ENCODE assay signal across 8 cellular contexts in the genomic region with DNA sequence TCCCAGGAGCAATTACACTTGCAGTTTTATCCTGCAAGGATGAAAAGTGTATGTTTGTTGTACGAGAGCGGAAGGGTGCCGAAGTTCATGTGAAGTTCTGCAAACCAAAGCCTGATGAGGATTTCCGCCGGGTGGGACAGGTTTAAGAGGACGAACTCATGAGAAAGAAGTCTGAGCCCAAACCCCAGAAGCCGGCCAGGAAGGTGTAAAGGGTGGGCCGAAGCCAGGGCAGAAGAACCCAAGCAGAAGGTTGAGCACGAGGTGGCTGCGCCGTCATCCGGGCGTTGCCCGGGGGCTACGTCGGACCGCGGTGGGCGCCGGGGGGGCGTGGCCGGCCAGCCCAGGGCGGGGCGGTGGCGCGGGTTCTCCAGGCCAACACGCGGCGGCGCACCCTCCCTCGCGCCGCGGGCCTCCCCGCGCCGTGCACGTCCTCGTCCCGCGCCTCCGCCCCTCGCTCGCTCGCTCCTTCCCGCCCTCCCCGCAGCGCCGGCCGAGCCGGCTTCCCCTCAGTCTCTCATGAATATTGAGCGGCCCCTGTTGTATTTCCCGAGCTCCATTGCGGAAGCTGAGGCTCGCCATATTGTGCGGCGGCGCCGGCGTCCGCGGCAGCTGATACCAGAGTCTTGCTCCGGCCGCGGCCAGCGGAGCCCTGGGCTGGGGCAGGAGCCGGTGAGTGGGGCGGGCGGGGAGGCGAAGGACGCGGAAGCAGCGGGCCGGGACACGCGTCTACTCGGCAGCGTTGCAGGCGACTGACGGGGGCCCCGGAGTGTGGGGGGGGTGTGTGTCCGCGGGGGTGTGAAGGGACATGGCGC. TPM values are rescaled to one million over a fixed set of nuclear protein-coding genes. Genes with fewer than 3 reads are reported as not detected.
DNase-seq lines count a peak whose midpoint lies in the region; ATAC-seq, FAIRE-seq and TF ChIP-seq lines count a peak whose summit lies in the region.

A gene (plus strand): TSS at position 578 of the 812 bp plus-strand sequence. CDS start 41,996 bp downstream, outside the sequence.

- DNase-seq in NCI-H2029 (lab: John Stamatoyannopoulos, UW) (peak; percentile 50), NCI-H2029 treated with DMSO at 0.1 percent for 48 hours (lab: John Stamatoyannopoulos, UW) (no peak), NCI-H2081 treated with DMSO at 0.1 percent for 48 hours (lab: John Stamatoyannopoulos, UW) (peak; percentile 59), T47D (ENCODE audit: low read depth in 1 of 2, low spot score in 1 of 2) (peak; percentile 88 to 93), small intestine (peak; percentile 71)

- no peak for FAIRE-seq in small intestine (lab: Jason Lieb, UNC)

- TF ChIP-seq CTCF in VCaP (conservative IDR thresholded peaks at IDR 0.05) = no peak

- peak; percentile 91 for ATAC-seq in HG02973 (IDR thresholded peaks at IDR 0.05; ENCODE audit: unreplicated experiment)

- H3K27me3 ChIP-seq in iPS-20b (ENCODE audit: insufficient read depth, low read length) (peaks cover 23% of the 10 kb centered on the region), small intestine (ENCODE audit: control insufficient read depth in 2 of 2, insufficient read depth in 2 of 2, low read length in 2 of 2) (no peaks in the 10 kb centered on the region)

- in situ Hi-C loops in T47D (cut with HindIII; ENCODE audit: low pct_unique_long_range_greater_than_20kb, low sequenced_read_pairs) = no loop called here

- H3K4me3 ChIP-seq in iPS-20b (ENCODE audit: low read length) = peak within 1 kb of the TSS; percentile 78
- H3K4me3 ChIP-seq in small intestine (ENCODE audit: low read depth in 1 of 2, low read length in 2 of 2) = peak within 1 kb of the TSS; percentile 73 to 91

- H3K4me1 ChIP-seq in iPS-20b (ENCODE audit: insufficient read depth, low read length) (peaks cover 18% of the 10 kb centered on the region), small intestine (ENCODE audit: control insufficient read depth in 2 of 2, insufficient read depth in 1 of 2, low read depth in 1 of 2, low read length in 1 of 2) (peaks cover 2 to 4% of the 10 kb centered on the region in 2 donors)

- H3K27ac ChIP-seq in VCaP = peak within 1 kb of the TSS; percentile 80
- H3K27ac ChIP-seq in iPS-20b (ENCODE audit: low read length) = peak within 1 kb of the TSS; percentile 25
- peak within 1 kb of the TSS; percentile 59 to 87 for H3K27ac ChIP-seq in small intestine (ENCODE audit: low read depth in 1 of 2, low read length in 1 of 2)

- H3K36me3 ChIP-seq in iPS-20b (ENCODE audit: insufficient read depth, low read depth, low read length) = no peaks in the 10 kb centered on the region
- H3K36me3 ChIP-seq in small intestine (ENCODE audit: control insufficient read depth in 2 of 2, insufficient read depth in 2 of 2, low read length in 2 of 2) = no peaks in the 10 kb centered on the region

- no peaks in the 10 kb centered on the region for H3K9me3 ChIP-seq in iPS-20b (ENCODE audit: insufficient read depth, low read depth, low read length)
- H3K9me3 ChIP-seq in small intestine (ENCODE audit: control insufficient read depth, low read depth) = no peaks in the 10 kb centered on the region

- peak within 1 kb of the TSS; percentile 93 for H3K9ac ChIP-seq in iPS-20b (ENCODE audit: low read depth, low read length)

- WGBS in small intestine, 3 donors = 0 to 1% (median 1%) methylated on average over 44 to 84 of the region's 84 CpGs

RNA-seq across cellular contexts. Expression of the gene that starts here (rescaled TPM):
- polyA plus RNA-seq in small intestine = 1 to 10 TPM; 3.2 to 6.1 (median 3.4) TPM

Comparison
In these comparisons a context has a peak if more than half of its experiments do, and no peak if none do; other contexts are left out.
1. H3K27ac ChIP-seq: peak in every context shown above with its lines; median percentile 80 in VCaP; 73 in small intestine; 25 in iPS-20b.